13 cellular contexts compared by ENCODE assay signal in the genomic region with DNA sequence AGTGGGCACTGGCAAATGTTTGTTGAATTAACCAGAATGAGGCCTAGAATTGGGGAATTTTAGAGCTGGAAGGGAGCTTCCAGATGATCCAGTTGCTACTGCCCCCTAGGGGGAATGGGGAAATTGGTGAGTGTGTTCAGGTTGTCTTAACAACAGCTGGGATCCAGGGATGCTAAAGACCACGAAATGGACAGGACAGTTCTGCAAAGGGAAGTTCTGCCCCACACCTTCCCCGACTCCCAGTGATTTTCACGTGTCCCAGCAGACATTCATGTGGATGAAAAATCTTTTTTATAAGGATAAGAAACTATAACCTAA. TPM values are rescaled to one million over a fixed set of nuclear protein-coding genes. Genes with fewer than 3 reads are reported as not detected.
DNase-seq lines count a peak whose midpoint lies in the region; ATAC-seq and TF ChIP-seq lines count a peak whose summit lies in the region.
"Had no signal": no experiment of that assay in that cellular context is flagged by ENCODE, and none has a peak within 500 bp of the region (broad histone marks: within the 10 kb centered on the region; RNA-seq: fewer than 3 reads in every experiment).

No MANE protein-coding gene starts in this region.

- intact Hi-C loops in activated T-helper 2 cell treated with anti-CD3 and anti-CD28 coated beads, Interferon-gamma antibody, Interleukin-2, Interleukin-4, amounts not matched to agents 10 μg/mL and 5 μg/mL and 100 μg/mL, durations not matched to agents 14 hours and 24 hours and 36 hours (cut with micrococcal nuclease), result no loop called here

- H3K27me3 Mint-ChIP-seq in activated T-helper 2 cell treated with anti-CD3 and anti-CD28 coated beads, Interferon-gamma antibody, Interleukin-2, Interleukin-4, amounts not matched to agents 10 μg/mL and 5 μg/mL and 100 μg/mL, durations not matched to agents 14 hours and 24 hours and 36 hours (ENCODE audit: low read depth), result no peaks in the 10 kb centered on the region

- no peaks in the 10 kb centered on the region for H3K9me3 Mint-ChIP-seq in activated T-helper 2 cell treated with anti-CD3 and anti-CD28 coated beads, Interferon-gamma antibody, Interleukin-2, Interleukin-4, amounts not matched to agents 10 μg/mL and 5 μg/mL and 100 μg/mL, durations not matched to agents 14 hours and 24 hours and 36 hours
- H3K9me3 Mint-ChIP-seq: activated T-cell treated with anti-CD3 and anti-CD28 coated beads, Interleukin-2, amount 50 U/mL, for 72 hours; natural killer cell had no signal

- DNase-seq in 8988T, result peak; percentile 51
- peak; percentile 59 for DNase-seq in GM03348 (ENCODE audit: low spot score)
- DNase-seq in erythroblast (lab: John Stamatoyannopoulos, UW), result peak; percentile 9 to 28
- DNase-seq in activated T-helper 2 cell treated with anti-CD3 and anti-CD28 coated beads, Interferon-gamma antibody, Interleukin-2, Interleukin-4, amounts not matched to agents 10 μg/mL and 5 μg/mL and 100 μg/mL, durations not matched to agents 14 hours and 24 hours and 36 hours (ENCODE audit: low spot score), result no peak
- no peak for DNase-seq in amygdala (lab: John Stamatoyannopoulos, UW)
- DNase-seq: DMS79, esophagus squamous epithelium, natural killer cell, SHP77 treated with DMSO at 0.1 percent for 48 hours had no signal

- no peaks in the 10 kb centered on the region for H3K36me3 ChIP-seq in OCI-LY3 (replicated peaks; ENCODE audit: low read depth, low read length)

- H3K36me3 Mint-ChIP-seq in activated T-helper 2 cell treated with anti-CD3 and anti-CD28 coated beads, Interferon-gamma antibody, Interleukin-2, Interleukin-4, amounts not matched to agents 10 μg/mL and 5 μg/mL and 100 μg/mL, durations not matched to agents 14 hours and 24 hours and 36 hours (ENCODE audit: low read depth), result peaks cover 5% of the 10 kb centered on the region
- H3K36me3 Mint-ChIP-seq: natural killer cell had no signal

- no peaks in the 10 kb centered on the region for H3K9me3 ChIP-seq in OCI-LY3 (ENCODE audit: insufficient read depth, low read length)
- H3K9me3 ChIP-seq: esophagus squamous epithelium had no signal

- TF ChIP-seq POLR2A in erythroblast (IDR thresholded peaks at IDR 0.05; ENCODE audit: low read length), result no peak

- no peak overlapping the region for H3K4me3 ChIP-seq in OCI-LY3 (ENCODE audit: low read length)
- H3K4me3 ChIP-seq: esophagus squamous epithelium had no signal

- peak; percentile 29; the same call in 1 of the 2 replicates for TF ChIP-seq CTCF in OCI-LY3 (IDR thresholded peaks at IDR 0.05; ENCODE audit: low read depth, low read length)

- no peaks in the 10 kb centered on the region for H4K20me1 ChIP-seq in OCI-LY3 (ENCODE audit: insufficient read depth, low read length)

- no peaks in the 10 kb centered on the region for H3K27me3 ChIP-seq in OCI-LY3 (ENCODE audit: low read depth, low read length)
- H3K27me3 ChIP-seq: esophagus squamous epithelium had no signal

- ATAC-seq in GM19397 (IDR thresholded peaks at IDR 0.05; ENCODE audit: unreplicated experiment) (no peak), GM19455 (IDR thresholded peaks at IDR 0.05; ENCODE audit: unreplicated experiment) (no peak)
- ATAC-seq: activated T-cell treated with anti-CD3 and anti-CD28 coated beads, Interleukin-2, amount 50 U/mL, for 72 hours had no signal

- no peak overlapping the region for H3K4me2 ChIP-seq in OCI-LY3 (ENCODE audit: low read length)

- H3K27ac ChIP-seq in OCI-LY3 (ENCODE audit: low read length), result no peak overlapping the region
- H3K27ac ChIP-seq: esophagus squamous epithelium had no signal

- no peaks in the 10 kb centered on the region for H3K4me1 ChIP-seq in OCI-LY3 (ENCODE audit: low read length)

- no peak overlapping the region for H3K4me3 Mint-ChIP-seq in activated T-helper 2 cell treated with anti-CD3 and anti-CD28 coated beads, Interferon-gamma antibody, Interleukin-2, Interleukin-4, amounts not matched to agents 10 μg/mL and 5 μg/mL and 100 μg/mL, durations not matched to agents 14 hours and 24 hours and 36 hours (ENCODE audit: low read depth)
- H3K4me3 Mint-ChIP-seq: activated T-cell treated with anti-CD3 and anti-CD28 coated beads, Interleukin-2, amount 50 U/mL, for 72 hours; natural killer cell had no signal

- H3K4me1 Mint-ChIP-seq in activated T-helper 2 cell treated with anti-CD3 and anti-CD28 coated beads, Interferon-gamma antibody, Interleukin-2, Interleukin-4, amounts not matched to agents 10 μg/mL and 5 μg/mL and 100 μg/mL, durations not matched to agents 14 hours and 24 hours and 36 hours (ENCODE audit: low read depth), result peaks cover 2% of the 10 kb centered on the region
- H3K4me1 Mint-ChIP-seq: natural killer cell had no signal

- H3K9ac ChIP-seq in OCI-LY3 (ENCODE audit: low read length), result no peak overlapping the region

- H3K79me2 ChIP-seq in OCI-LY3 (ENCODE audit: low read length), result no peaks in the 10 kb centered on the region

- no peak overlapping the region for H2AFZ ChIP-seq in OCI-LY3 (ENCODE audit: low read depth, low read length)

- H3K27ac Mint-ChIP-seq in activated T-helper 2 cell treated with anti-CD3 and anti-CD28 coated beads, Interferon-gamma antibody, Interleukin-2, Interleukin-4, amounts not matched to agents 10 μg/mL and 5 μg/mL and 100 μg/mL, durations not matched to agents 14 hours and 24 hours and 36 hours, result no peak overlapping the region
- H3K27ac Mint-ChIP-seq: activated T-cell treated with anti-CD3 and anti-CD28 coated beads, Interleukin-2, amount 50 U/mL, for 72 hours; natural killer cell had no signal

RNA-seq across cellular contexts. Expression of a gene that starts 33.9 kb away (rescaled TPM):
- total RNA-seq in activated T-helper 2 cell treated with anti-CD3 and anti-CD28 coated beads, Interferon-gamma antibody, Interleukin-2, Interleukin-4, amounts not matched to agents 10 μg/mL and 5 μg/mL and 100 μg/mL, durations not matched to agents 14 hours and 24 hours and 36 hours, result 5.0 and 5.6 TPM in 2 replicates

Comparison
In these comparisons a context has a peak if more than half of its experiments do, and no peak if none do; other contexts are left out.
1. DNase-seq: peak in 8988T (single experiment), GM03348 (single experiment) and erythroblast (2 of 2); none in activated T-helper 2 cell treated with anti-CD3 and anti-CD28 coated beads, Interferon-gamma antibody, Interleukin-2, Interleukin-4, amounts not matched to agents 10 μg/mL and 5 μg/mL and 100 μg/mL, durations not matched to agents 14 hours and 24 hours and 36 hours (single experiment) and amygdala (0 of 56).